In the genomic region with DNA sequence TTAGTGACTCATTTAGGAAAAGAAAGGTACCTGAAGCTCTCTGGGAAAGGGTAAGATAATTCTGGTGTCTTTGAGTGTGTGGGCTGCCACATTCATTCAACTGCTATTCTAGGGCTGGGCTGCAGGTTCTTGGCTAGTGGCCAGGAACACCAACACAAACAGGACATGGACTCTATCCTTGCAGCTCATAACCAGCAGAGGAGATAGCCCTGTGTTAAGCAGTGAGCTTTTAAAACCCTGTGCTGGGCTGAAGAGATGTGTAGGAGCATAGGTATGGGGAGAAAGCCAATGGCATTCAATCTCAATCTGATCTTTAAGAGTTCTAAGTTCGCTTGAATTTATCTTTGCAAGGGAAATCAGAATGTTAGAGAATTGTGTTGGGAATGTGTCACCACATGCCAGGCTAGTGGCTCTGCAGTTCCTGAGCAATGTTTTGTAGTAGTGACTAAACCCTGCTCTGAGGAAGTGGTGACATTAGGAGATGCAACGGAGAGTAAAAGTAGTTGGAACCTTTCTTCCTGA, we compare ENCODE assay signal across 9 cellular contexts. TPM values are rescaled to one million over a fixed set of nuclear protein-coding genes. Genes with fewer than 3 reads are reported as not detected.
DNase-seq lines count a peak whose midpoint lies in the region; ATAC-seq and TF ChIP-seq lines count a peak whose summit lies in the region.
"Had no signal": no experiment of that assay in that cellular context is flagged by ENCODE, and none has a peak within 500 bp of the region (broad histone marks: within the 10 kb centered on the region; RNA-seq: fewer than 3 reads in every experiment).

No MANE protein-coding gene starts in this region.

- TF ChIP-seq POLR2A in erythroblast (IDR thresholded peaks at IDR 0.05; ENCODE audit: low read length) = no peak

- H3K4me1 Mint-ChIP-seq in glutamatergic neuron (ENCODE audit: low read depth, unreplicated experiment) = peaks cover 4% of the 10 kb centered on the region

- DNase-seq in DMS153 treated with DMSO at 0.1 percent for 48 hours (lab: John Stamatoyannopoulos, UW; ENCODE audit: unreplicated experiment) (peak; percentile 65), epithelial cell of prostate (ENCODE audit: low read depth, low spot score) (no peak), omental fat pad (ENCODE audit: low spot score) (no peak), erythroblast (lab: John Stamatoyannopoulos, UW) (no peak), glutamatergic neuron (no peak)
- DNase-seq: midbrain had no signal

- H3K27ac ChIP-seq in epithelial cell of prostate = peak overlapping the region; percentile 87

- no peak for TF ChIP-seq EP300 in Ishikawa (IDR thresholded peaks at IDR 0.05; ENCODE audit: borderline replicate concordance)

- H3K27me3 Mint-ChIP-seq in glutamatergic neuron (ENCODE audit: unreplicated experiment) = no peaks in the 10 kb centered on the region

- ATAC-seq in omental fat pad (ENCODE audit: low FRiP score) (peak; percentile 30), GM18858 (IDR thresholded peaks at IDR 0.05; ENCODE audit: unreplicated experiment) (no peak), HG03095 (IDR thresholded peaks at IDR 0.05; ENCODE audit: unreplicated experiment) (no peak)

- no peak for TF ChIP-seq CTCF in omental fat pad (IDR thresholded peaks at IDR 0.05)
- no peak for TF ChIP-seq CTCF in glutamatergic neuron (IDR thresholded peaks at IDR 0.05; ENCODE audit: partially characterized antibody, unreplicated experiment)

- H3K4me3 Mint-ChIP-seq in glutamatergic neuron (ENCODE audit: unreplicated experiment) = no peak overlapping the region

- H3K27ac Mint-ChIP-seq in glutamatergic neuron (ENCODE audit: unreplicated experiment) = no peak overlapping the region

- H3K36me3 Mint-ChIP-seq in glutamatergic neuron (ENCODE audit: unreplicated experiment) = no peaks in the 10 kb centered on the region

- no peak for TF ChIP-seq RAD21 in Ishikawa (IDR thresholded peaks at IDR 0.05; ENCODE audit: low read depth)

- H3K9me3 Mint-ChIP-seq in glutamatergic neuron (ENCODE audit: unreplicated experiment) = no peaks in the 10 kb centered on the region

TF ChIP-seq in Ishikawa, 13 proteins besides CTCF, POLR2A, EP300 and RAD21:
- TF ChIP-seq, protein P1, sequence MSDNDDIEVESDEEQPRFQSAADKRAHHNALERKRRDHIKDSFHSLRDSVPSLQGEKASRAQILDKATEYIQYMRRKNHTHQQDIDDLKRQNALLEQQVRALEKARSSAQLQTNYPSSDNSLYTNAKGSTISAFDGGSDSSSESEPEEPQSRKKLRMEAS (IDR thresholded peaks at IDR 0.05) = no peak
- peak; percentile 16; the same call in 1 of the 2 replicates for TF ChIP-seq NFIC (IDR thresholded peaks at IDR 0.05)

RNA-seq across cellular contexts. Expression of a gene that starts 39.2 kb away (rescaled TPM):
- total RNA-seq in omental fat pad = 100 to 1,000 TPM in 2 of 4 donors, 10 to 100 TPM in 2; 20.2 to 473 (median 149) TPM
- total RNA-seq in glutamatergic neuron (ENCODE audit: unreplicated experiment) = not detected

Comparison
In these comparisons a context has a peak if more than half of its experiments do, and no peak if none do; other contexts are left out.
1. RNA of a gene that starts 39.2 kb away (total RNA-seq): 20.2 to 473 TPM in omental fat pad; not detected in glutamatergic neuron (single experiment); every median in the first group is over 10 times any median in the second.